ENCODE assay signal across 1 cellular context in the genomic region with DNA sequence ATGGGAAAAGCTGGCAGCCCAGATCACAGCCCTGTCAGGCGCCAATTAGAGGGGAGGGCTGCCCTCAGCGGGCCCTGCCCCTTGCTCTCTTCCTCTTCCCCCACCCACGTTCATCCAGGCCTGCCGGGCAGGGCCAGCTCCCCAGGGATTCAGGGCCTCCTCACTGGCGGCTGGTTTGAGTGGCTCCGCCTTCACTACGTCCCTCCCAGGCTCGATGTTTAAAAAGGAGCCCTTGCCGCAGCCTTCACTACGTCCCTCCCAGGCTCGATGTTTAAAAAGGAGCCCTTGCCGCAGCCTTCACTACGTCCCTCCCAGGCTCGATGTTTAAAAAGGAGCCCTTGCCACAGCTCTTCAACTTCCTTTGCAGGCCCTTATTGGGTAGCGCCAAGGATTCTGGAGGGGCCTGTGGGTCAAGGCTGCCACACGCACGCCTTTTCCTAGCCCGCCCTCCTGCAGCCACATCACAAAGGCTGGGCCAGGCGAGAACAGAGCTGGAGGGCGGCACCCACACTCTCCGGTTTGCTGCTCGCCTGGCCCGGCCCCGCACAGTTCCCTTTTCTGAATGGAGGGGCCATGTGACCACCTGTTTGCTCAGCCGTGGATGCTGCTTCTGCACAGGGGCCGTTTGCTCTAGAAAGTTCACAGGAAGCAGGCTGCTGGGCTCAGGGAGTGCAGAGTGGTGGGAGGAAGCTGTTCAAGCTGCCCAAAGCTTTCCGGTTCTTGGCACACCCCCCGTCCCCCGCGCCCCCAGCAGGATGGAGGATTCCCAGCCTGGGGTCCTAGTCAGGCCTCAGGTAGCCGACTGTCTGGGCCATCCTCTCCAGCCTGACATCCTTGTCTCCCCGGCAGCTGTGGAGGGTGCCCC.
TF ChIP-seq lines count a peak whose summit lies in the region.

No MANE protein-coding gene starts in this region.

TF ChIP-seq in HepG2, 621 proteins besides CTCF, POLR2A, EP300 and RAD21 (continued from another document and continues in another):
- TF ChIP-seq GABPB1 (CRISPR knock-in tag; IDR thresholded peaks at IDR 0.05) (peak; percentile 82), RFX1 (IDR thresholded peaks at IDR 0.05) (no peak), FOXK1 (CRISPR knock-in tag; IDR thresholded peaks at IDR 0.05; ENCODE audit: borderline replicate concordance, low read depth) (peak; percentile 66; the same call in 1 of the 2 replicates), ZFP62 (CRISPR knock-in tag; IDR thresholded peaks at IDR 0.05) (no peak), ZNF205 (CRISPR knock-in tag; IDR thresholded peaks at IDR 0.05) (peak; percentile 94), ZNF781 (CRISPR knock-in tag; IDR thresholded peaks at IDR 0.05; ENCODE audit: borderline replicate concordance, not compliant biosample characterization) (peak; percentile 99), ZNF850 (CRISPR knock-in tag; conservative IDR thresholded peaks at IDR 0.05) (peak; percentile 92; the same call in 1 of the 2 replicates), HIC2 (CRISPR knock-in tag; IDR thresholded peaks at IDR 0.05; ENCODE audit: low read depth) (peak; percentile 92), HDAC1 (CRISPR knock-in tag; IDR thresholded peaks at IDR 0.05) (peak; percentile 97), RARG (CRISPR knock-in tag; IDR thresholded peaks at IDR 0.05; ENCODE audit: low read depth) (no peak; the same call in 1 of the 2 replicates), NR2F6 (IDR thresholded peaks at IDR 0.05) (peak; percentile 85), NR2F6 (CRISPR knock-in tag; IDR thresholded peaks at IDR 0.05) (peak; percentile 91), NRL (CRISPR knock-in tag; IDR thresholded peaks at IDR 0.05; ENCODE audit: borderline replicate concordance) (peak; percentile 86), ZNF552 (CRISPR knock-in tag; IDR thresholded peaks at IDR 0.05; ENCODE audit: borderline replicate concordance) (peak; percentile 95), PHF20 (CRISPR knock-in tag; IDR thresholded peaks at IDR 0.05) (peak; percentile 78), ONECUT2 (CRISPR knock-in tag; IDR thresholded peaks at IDR 0.05) (peak; percentile 60; the same call in 1 of the 2 replicates), KAT7 (CRISPR knock-in tag; IDR thresholded peaks at IDR 0.05; ENCODE audit: borderline replicate concordance) (no peak; the same call in none of the 2 replicates), KDM2A (CRISPR knock-in tag; IDR thresholded peaks at IDR 0.05; ENCODE audit: borderline replicate concordance, low read depth) (peak; percentile 77; the same call in 1 of the 2 replicates), HMGA1 (CRISPR knock-in tag; conservative IDR thresholded peaks at IDR 0.05) (no peak), NAIF1 (CRISPR knock-in tag; IDR thresholded peaks at IDR 0.05; ENCODE audit: borderline replicate concordance) (0 out of 2 replicates have a peak, but pooled peaks have one; percentile 75), FLYWCH1 (CRISPR knock-in tag; IDR thresholded peaks at IDR 0.05) (no peak), ZSCAN30 (CRISPR knock-in tag; IDR thresholded peaks at IDR 0.05) (peak; percentile 59; the same call in 1 of the 2 replicates), MTA3 (CRISPR knock-in tag; IDR thresholded peaks at IDR 0.05) (no peak), ISL2 (CRISPR knock-in tag; IDR thresholded peaks at IDR 0.05) (peak; percentile 87), ZNF580 (CRISPR knock-in tag; IDR thresholded peaks at IDR 0.05; ENCODE audit: borderline replicate concordance, low read depth) (peak; percentile 99), SYNCRIP (IDR thresholded peaks at IDR 0.05; ENCODE audit: insufficient read depth, low read depth, low read length) (no peak), PHF5A (CRISPR knock-in tag; IDR thresholded peaks at IDR 0.05; ENCODE audit: low read depth, unreplicated experiment) (peak; percentile 93), MEF2D (CRISPR knock-in tag; IDR thresholded peaks at IDR 0.05) (peak; percentile 93), NFYC (CRISPR knock-in tag; IDR thresholded peaks at IDR 0.05) (peak; percentile 57), MIER3 (CRISPR knock-in tag; IDR thresholded peaks at IDR 0.05; ENCODE audit: borderline replicate concordance) (peak; percentile 92; the same call in 1 of the 2 replicates), SP5 (CRISPR knock-in tag; IDR thresholded peaks at IDR 0.05; ENCODE audit: borderline replicate concordance, low read depth) (peak; percentile 93), ARNT2 (CRISPR knock-in tag; IDR thresholded peaks at IDR 0.05; ENCODE audit: low read depth) (peak; percentile 99), ZNF468 (CRISPR knock-in tag; IDR thresholded peaks at IDR 0.05) (no peak), ZNF747 (CRISPR knock-in tag; IDR thresholded peaks at IDR 0.05; ENCODE audit: borderline replicate concordance) (peak; percentile 91), ZBTB20 (CRISPR knock-in tag; IDR thresholded peaks at IDR 0.05; ENCODE audit: borderline replicate concordance, low read depth) (peak; percentile 87; the same call in 1 of the 2 replicates), FOSL1 (CRISPR knock-in tag; IDR thresholded peaks at IDR 0.05; ENCODE audit: borderline replicate concordance) (peak; percentile 42; the same call in 1 of the 2 replicates), ZNF510 (CRISPR knock-in tag; IDR thresholded peaks at IDR 0.05; ENCODE audit: low read depth) (peak; percentile 99), ZNF34 (CRISPR knock-in tag; IDR thresholded peaks at IDR 0.05; ENCODE audit: borderline replicate concordance) (0 out of 2 replicates have a peak, but pooled peaks have one; percentile 33)
- TF ChIP-seq, protein P1, sequence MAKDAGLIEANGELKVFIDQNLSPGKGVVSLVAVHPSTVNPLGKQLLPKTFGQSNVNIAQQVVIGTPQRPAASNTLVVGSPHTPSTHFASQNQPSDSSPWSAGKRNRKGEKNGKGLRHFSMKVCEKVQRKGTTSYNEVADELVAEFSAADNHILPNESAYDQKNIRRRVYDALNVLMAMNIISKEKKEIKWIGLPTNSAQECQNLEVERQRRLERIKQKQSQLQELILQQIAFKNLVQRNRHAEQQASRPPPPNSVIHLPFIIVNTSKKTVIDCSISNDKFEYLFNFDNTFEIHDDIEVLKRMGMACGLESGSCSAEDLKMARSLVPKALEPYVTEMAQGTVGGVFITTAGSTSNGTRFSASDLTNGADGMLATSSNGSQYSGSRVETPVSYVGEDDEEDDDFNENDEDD (CRISPR knock-in tag; IDR thresholded peaks at IDR 0.05; ENCODE audit: borderline replicate concordance): peak; percentile 96
- TF ChIP-seq, protein P2, sequence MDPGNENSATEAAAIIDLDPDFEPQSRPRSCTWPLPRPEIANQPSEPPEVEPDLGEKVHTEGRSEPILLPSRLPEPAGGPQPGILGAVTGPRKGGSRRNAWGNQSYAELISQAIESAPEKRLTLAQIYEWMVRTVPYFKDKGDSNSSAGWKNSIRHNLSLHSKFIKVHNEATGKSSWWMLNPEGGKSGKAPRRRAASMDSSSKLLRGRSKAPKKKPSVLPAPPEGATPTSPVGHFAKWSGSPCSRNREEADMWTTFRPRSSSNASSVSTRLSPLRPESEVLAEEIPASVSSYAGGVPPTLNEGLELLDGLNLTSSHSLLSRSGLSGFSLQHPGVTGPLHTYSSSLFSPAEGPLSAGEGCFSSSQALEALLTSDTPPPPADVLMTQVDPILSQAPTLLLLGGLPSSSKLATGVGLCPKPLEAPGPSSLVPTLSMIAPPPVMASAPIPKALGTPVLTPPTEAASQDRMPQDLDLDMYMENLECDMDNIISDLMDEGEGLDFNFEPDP (CRISPR knock-in tag; conservative IDR thresholded peaks at IDR 0.05): 0 out of 2 replicates have a peak, but pooled peaks have one; percentile 7
- TF ChIP-seq, protein P3, sequence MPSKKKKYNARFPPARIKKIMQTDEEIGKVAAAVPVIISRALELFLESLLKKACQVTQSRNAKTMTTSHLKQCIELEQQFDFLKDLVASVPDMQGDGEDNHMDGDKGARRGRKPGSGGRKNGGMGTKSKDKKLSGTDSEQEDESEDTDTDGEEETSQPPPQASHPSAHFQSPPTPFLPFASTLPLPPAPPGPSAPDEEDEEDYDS (CRISPR knock-in tag; IDR thresholded peaks at IDR 0.05): peak; percentile 91
- TF ChIP-seq, protein P4, sequence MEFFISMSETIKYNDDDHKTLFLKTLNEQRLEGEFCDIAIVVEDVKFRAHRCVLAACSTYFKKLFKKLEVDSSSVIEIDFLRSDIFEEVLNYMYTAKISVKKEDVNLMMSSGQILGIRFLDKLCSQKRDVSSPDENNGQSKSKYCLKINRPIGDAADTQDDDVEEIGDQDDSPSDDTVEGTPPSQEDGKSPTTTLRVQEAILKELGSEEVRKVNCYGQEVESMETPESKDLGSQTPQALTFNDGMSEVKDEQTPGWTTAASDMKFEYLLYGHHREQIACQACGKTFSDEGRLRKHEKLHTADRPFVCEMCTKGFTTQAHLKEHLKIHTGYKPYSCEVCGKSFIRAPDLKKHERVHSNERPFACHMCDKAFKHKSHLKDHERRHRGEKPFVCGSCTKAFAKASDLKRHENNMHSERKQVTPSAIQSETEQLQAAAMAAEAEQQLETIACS (CRISPR knock-in tag; IDR thresholded peaks at IDR 0.05): peak; percentile 43
- TF ChIP-seq, protein P5, sequence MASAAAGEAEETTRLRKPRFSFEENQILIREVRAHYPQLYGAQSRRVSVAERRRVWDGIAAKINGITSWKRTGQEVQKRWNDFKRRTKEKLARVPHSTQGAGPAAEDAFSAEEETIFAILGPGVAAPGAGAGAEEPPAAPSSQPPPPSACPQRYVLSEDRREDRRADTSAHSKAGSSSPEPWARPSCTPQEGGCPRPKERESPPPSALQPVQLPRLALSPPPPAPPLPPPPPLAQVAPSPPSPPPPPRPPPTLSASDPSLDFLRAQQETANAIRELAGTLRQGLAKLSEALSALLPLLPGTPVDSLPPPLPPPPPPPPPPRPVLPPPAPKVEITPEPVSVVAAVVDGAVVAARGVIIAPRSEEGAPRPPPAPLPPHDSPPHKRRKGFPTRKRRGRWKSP (CRISPR knock-in tag; IDR thresholded peaks at IDR 0.05): peak; percentile 97
- TF ChIP-seq, protein P6, sequence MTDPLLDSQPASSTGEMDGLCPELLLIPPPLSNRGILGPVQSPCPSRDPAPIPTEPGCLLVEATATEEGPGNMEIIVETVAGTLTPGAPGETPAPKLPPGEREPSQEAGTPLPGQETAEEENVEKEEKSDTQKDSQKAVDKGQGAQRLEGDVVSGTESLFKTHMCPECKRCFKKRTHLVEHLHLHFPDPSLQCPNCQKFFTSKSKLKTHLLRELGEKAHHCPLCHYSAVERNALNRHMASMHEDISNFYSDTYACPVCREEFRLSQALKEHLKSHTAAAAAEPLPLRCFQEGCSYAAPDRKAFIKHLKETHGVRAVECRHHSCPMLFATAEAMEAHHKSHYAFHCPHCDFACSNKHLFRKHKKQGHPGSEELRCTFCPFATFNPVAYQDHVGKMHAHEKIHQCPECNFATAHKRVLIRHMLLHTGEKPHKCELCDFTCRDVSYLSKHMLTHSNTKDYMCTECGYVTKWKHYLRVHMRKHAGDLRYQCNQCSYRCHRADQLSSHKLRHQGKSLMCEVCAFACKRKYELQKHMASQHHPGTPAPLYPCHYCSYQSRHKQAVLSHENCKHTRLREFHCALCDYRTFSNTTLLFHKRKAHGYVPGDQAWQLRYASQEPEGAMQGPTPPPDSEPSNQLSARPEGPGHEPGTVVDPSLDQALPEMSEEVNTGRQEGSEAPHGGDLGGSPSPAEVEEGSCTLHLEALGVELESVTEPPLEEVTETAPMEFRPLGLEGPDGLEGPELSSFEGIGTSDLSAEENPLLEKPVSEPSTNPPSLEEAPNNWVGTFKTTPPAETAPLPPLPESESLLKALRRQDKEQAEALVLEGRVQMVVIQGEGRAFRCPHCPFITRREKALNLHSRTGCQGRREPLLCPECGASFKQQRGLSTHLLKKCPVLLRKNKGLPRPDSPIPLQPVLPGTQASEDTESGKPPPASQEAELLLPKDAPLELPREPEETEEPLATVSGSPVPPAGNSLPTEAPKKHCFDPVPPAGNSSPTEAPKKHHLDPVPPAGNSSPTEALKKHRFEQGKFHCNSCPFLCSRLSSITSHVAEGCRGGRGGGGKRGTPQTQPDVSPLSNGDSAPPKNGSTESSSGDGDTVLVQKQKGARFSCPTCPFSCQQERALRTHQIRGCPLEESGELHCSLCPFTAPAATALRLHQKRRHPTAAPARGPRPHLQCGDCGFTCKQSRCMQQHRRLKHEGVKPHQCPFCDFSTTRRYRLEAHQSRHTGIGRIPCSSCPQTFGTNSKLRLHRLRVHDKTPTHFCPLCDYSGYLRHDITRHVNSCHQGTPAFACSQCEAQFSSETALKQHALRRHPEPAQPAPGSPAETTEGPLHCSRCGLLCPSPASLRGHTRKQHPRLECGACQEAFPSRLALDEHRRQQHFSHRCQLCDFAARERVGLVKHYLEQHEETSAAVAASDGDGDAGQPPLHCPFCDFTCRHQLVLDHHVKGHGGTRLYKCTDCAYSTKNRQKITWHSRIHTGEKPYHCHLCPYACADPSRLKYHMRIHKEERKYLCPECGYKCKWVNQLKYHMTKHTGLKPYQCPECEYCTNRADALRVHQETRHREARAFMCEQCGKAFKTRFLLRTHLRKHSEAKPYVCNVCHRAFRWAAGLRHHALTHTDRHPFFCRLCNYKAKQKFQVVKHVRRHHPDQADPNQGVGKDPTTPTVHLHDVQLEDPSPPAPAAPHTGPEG (CRISPR knock-in tag; IDR thresholded peaks at IDR 0.05): peak; percentile 95
- TF ChIP-seq, protein P7, sequence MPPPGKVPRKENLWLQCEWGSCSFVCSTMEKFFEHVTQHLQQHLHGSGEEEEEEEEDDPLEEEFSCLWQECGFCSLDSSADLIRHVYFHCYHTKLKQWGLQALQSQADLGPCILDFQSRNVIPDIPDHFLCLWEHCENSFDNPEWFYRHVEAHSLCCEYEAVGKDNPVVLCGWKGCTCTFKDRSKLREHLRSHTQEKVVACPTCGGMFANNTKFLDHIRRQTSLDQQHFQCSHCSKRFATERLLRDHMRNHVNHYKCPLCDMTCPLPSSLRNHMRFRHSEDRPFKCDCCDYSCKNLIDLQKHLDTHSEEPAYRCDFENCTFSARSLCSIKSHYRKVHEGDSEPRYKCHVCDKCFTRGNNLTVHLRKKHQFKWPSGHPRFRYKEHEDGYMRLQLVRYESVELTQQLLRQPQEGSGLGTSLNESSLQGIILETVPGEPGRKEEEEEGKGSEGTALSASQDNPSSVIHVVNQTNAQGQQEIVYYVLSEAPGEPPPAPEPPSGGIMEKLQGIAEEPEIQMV (CRISPR knock-in tag; IDR thresholded peaks at IDR 0.05; ENCODE audit: low read depth): peak; percentile 75; the same call in 1 of the 2 replicates
